9 cellular contexts compared by ENCODE assay signal in genomic region chr2:42495234-42495581, GRCh38. TPM values are rescaled to one million over a fixed set of nuclear protein-coding genes. Genes with fewer than 3 reads are reported as not detected.
A peak's percentile ranks its signal among the peaks of the same experiment; 100 is the strongest.
DNase-seq lines count a peak whose midpoint lies in the region; ATAC-seq and TF ChIP-seq lines count a peak whose summit lies in the region.
"Had no signal": no experiment of that assay in that cellular context is flagged by ENCODE, and none has a peak within 500 bp of the region (broad histone marks: within the 10 kb centered on the region; RNA-seq: fewer than 3 reads in every experiment).

No MANE protein-coding gene starts in this region.

- H3K4me3 ChIP-seq in left ventricle myocardium inferior (peak overlapping the region; percentile 72), iPS-11a (ENCODE audit: low read depth, low read length) (peak overlapping the region; percentile 22)

- H3K27me3 ChIP-seq in left ventricle myocardium inferior (ENCODE audit: low read depth): peaks cover 79% of the 10 kb centered on the region

- H3K9me3 ChIP-seq in left ventricle myocardium inferior (replicated peaks): no peaks in the 10 kb centered on the region

- no peak for ATAC-seq in Right ventricle myocardium superior (ENCODE audit: poor library complexity)
- ATAC-seq in SK-N-SH treated with all-trans-retinoic acid at 6 μM for 48 hours: peak; percentile 11; the same call in 2 of the 3 replicates
- ATAC-seq in HG02759 (IDR thresholded peaks at IDR 0.05; ENCODE audit: unreplicated experiment): no peak

- H3K36me3 ChIP-seq in left ventricle myocardium inferior: no peaks in the 10 kb centered on the region

- in situ Hi-C loops in GM13977 (cut with MboI; ENCODE audit: low pct_unique_long_range_greater_than_20kb, low sequenced_read_pairs, unreplicated experiment): no loop called here

- peaks cover 19% of the 10 kb centered on the region for H3K4me1 ChIP-seq in left ventricle myocardium inferior

- TF ChIP-seq CTCF in left ventricle myocardium inferior (IDR thresholded peaks at IDR 0.05; ENCODE audit: borderline replicate concordance): no peak
- no peak for TF ChIP-seq CTCF in GM13977 (IDR thresholded peaks at IDR 0.05; ENCODE audit: extremely low read depth, insufficient read depth, missing control alignments)

- no peak overlapping the region for H3K27ac ChIP-seq in left ventricle myocardium inferior (replicated peaks)

- DNase-seq in left ventricle myocardium inferior: no peak
- no peak for DNase-seq in Right ventricle myocardium superior
- no peak for DNase-seq in amniotic stem cell (lab: John Stamatoyannopoulos, UW)
- no peak for DNase-seq in activated CD8-positive, alpha-beta memory T cell treated with anti-CD3 and anti-CD28 coated beads for 24 hours
- DNase-seq in GM13977 (ENCODE audit: low spot score): no peak

- intact Hi-C loops in left ventricle myocardium inferior (cut with micrococcal nuclease): no loop called here
- intact Hi-C loops in Right ventricle myocardium superior (cut with DNase I): loop anchor here (2.0 kb wide), 1 partner anchor 168 kb away; no protein-coding TSS in a partner anchor

TF ChIP-seq in SK-N-SH treated with all-trans-retinoic acid at 6 μM for 48 hours, 23 proteins besides CTCF, POLR2A, EP300 and RAD21:
- TF ChIP-seq ZFP3 (CRISPR knock-in tag; IDR thresholded peaks at IDR 0.05) (no peak), CREB5 (CRISPR knock-in tag; IDR thresholded peaks at IDR 0.05; ENCODE audit: low read depth) (no peak), ARNTL (CRISPR knock-in tag; IDR thresholded peaks at IDR 0.05; ENCODE audit: borderline replicate concordance, low read depth) (no peak), TOX (CRISPR knock-in tag; IDR thresholded peaks at IDR 0.05; ENCODE audit: borderline replicate concordance) (no peak), GLIS3 (CRISPR knock-in tag; IDR thresholded peaks at IDR 0.05) (no peak)

RNA-seq across cellular contexts. Expression of gene KCNG3, which starts 1.4 kb away (rescaled TPM):
- not detected for total RNA-seq in left ventricle myocardium inferior
- not detected for total RNA-seq in Right ventricle myocardium superior
- total RNA-seq: liver had no signal
